1 cellular context compared by ENCODE assay signal in the genomic region with DNA sequence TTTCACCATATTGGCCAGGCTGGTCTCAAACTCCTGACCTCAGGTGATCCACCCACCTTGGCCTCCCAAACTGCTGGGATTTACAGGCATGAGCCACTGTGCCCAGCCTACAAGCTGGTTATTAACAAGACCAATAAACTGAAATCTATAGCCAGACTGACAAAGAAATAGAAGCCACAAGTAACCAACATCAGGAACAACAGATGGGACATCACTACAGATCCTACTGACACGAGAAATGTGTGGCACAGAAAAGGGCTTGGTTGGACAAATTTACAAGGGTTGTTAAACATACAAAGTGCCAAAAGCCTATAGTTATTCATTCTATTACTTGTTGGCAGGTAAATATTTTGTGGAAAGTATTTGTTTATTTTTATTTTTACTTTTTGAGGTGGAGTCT.
TF ChIP-seq lines count a peak whose summit lies in the region.

No MANE protein-coding gene starts in this region.

TF ChIP-seq in endothelial cell of umbilical vein, 7 proteins besides CTCF, POLR2A, EP300 and RAD21:
- TF ChIP-seq POLR2AphosphoS5 (IDR thresholded peaks at IDR 0.05; ENCODE audit: insufficient read depth, low read depth, low read length) (no peak), GATA2 (IDR thresholded peaks at IDR 0.05; ENCODE audit: insufficient read depth, insufficient read length, low read depth, low read length) (no peak), MYC (IDR thresholded peaks at IDR 0.05; ENCODE audit: low read depth, low read length) (no peak), JUN (IDR thresholded peaks at IDR 0.05; ENCODE audit: borderline replicate concordance, insufficient read depth, insufficient read length, low read depth) (no peak), EZH2 (IDR thresholded peaks at IDR 0.05; ENCODE audit: borderline replicate concordance, low read depth, low read length, severe bottlenecking) (no peak), FOS (IDR thresholded peaks at IDR 0.05; ENCODE audit: borderline replicate concordance, insufficient read depth, low read length) (no peak)
- TF ChIP-seq, protein P1, sequence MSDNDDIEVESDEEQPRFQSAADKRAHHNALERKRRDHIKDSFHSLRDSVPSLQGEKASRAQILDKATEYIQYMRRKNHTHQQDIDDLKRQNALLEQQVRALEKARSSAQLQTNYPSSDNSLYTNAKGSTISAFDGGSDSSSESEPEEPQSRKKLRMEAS (IDR thresholded peaks at IDR 0.05; ENCODE audit: insufficient read depth, insufficient read length), result no peak
